1 cellular context compared by ENCODE assay signal in genomic region chr1:75136158-75136815, GRCh38.
TF ChIP-seq lines count a peak whose summit lies in the region.

No MANE protein-coding gene starts in this region.

TF ChIP-seq in HepG2, 621 proteins besides CTCF, POLR2A, EP300 and RAD21:
- no peak for TF ChIP-seq MIER2 (CRISPR knock-in tag; IDR thresholded peaks at IDR 0.05)
- no peak for TF ChIP-seq TCF7L2 (IDR thresholded peaks at IDR 0.05; ENCODE audit: low read depth, low read length)
- TF ChIP-seq ARNTL (CRISPR knock-in tag; IDR thresholded peaks at IDR 0.05): no peak
- no peak for TF ChIP-seq ZNF782 (CRISPR knock-in tag; IDR thresholded peaks at IDR 0.05; ENCODE audit: borderline replicate concordance)
- no peak for TF ChIP-seq KIAA2018 (CRISPR knock-in tag; IDR thresholded peaks at IDR 0.05; ENCODE audit: borderline replicate concordance)
- TF ChIP-seq THAP8 (CRISPR knock-in tag; IDR thresholded peaks at IDR 0.05; ENCODE audit: borderline replicate concordance): no peak
- no peak for TF ChIP-seq TBX2 (CRISPR knock-in tag; IDR thresholded peaks at IDR 0.05; ENCODE audit: borderline replicate concordance)
- TF ChIP-seq YY1 (IDR thresholded peaks at IDR 0.05; ENCODE audit: insufficient read depth, insufficient replicate concordance, low read depth, low read length): no peak
- no peak for TF ChIP-seq ZNF501 (CRISPR knock-in tag; IDR thresholded peaks at IDR 0.05)
- TF ChIP-seq CREB3 (CRISPR knock-in tag; IDR thresholded peaks at IDR 0.05): no peak
